In genomic region chr16:1154887-1155331, GRCh38 we compare ENCODE assay signal across 16 cellular contexts. TPM values are rescaled to one million over a fixed set of nuclear protein-coding genes. Genes with fewer than 3 reads are reported as not detected.
DNase-seq lines count a peak whose midpoint lies in the region; ATAC-seq and TF ChIP-seq lines count a peak whose summit lies in the region.
"Had no signal": no experiment of that assay in that cellular context is flagged by ENCODE, and none has a peak within 500 bp of the region (broad histone marks: within the 10 kb centered on the region; RNA-seq: fewer than 3 reads in every experiment).

No MANE protein-coding gene starts in this region.

- no peaks in the 10 kb centered on the region for H3K9me3 Mint-ChIP-seq in chondrocyte (ENCODE audit: low read depth)

- peaks cover 25% of the 10 kb centered on the region in 2 experiments for H3K4me1 ChIP-seq in HCT116 (ENCODE audit: control insufficient read depth in 1 of 2, insufficient read depth in 2 of 2, low read length in 2 of 2)
- peaks cover 9% of the 10 kb centered on the region for H3K4me1 ChIP-seq in mucosa of descending colon (ENCODE audit: low read depth)
- H3K4me1 ChIP-seq in testis, result peaks cover 46% of the 10 kb centered on the region

- H3K36me3 ChIP-seq in HCT116 (ENCODE audit: control insufficient read depth in 1 of 2, insufficient read depth in 2 of 2, low read length in 2 of 2) (no peaks in the 10 kb centered on the region), mucosa of descending colon (ENCODE audit: low read depth) (no peaks in the 10 kb centered on the region), testis (ENCODE audit: low read depth, missing control alignments) (no peaks in the 10 kb centered on the region)
- H3K36me3 ChIP-seq: neutrophil had no signal

- no peak for DNase-seq in HCT116 (ENCODE audit: low read depth, low spot score)
- no peak for DNase-seq in chondrocyte (ENCODE audit: low spot score)
- no peak for DNase-seq in mucosa of descending colon
- DNase-seq in testis, result no peak
- DNase-seq in NCI-H2107 (lab: John Stamatoyannopoulos, UW), result no peak
- no peak for DNase-seq in CD1c-positive myeloid dendritic cell (ENCODE audit: extremely low spot score)
- DNase-seq: activated CD4-positive, alpha-beta T cell treated with anti-CD3 and anti-CD28 coated beads, Interleukin-2, amount 50 U/mL, for 48 hours; kidney; NCI-H2171; stimulated activated CD8-positive, alpha-beta memory T cell treated with anti-CD3 and anti-CD28 coated beads, Interleukin-4, amount 100 ng/mL, for 48 hours; T-helper 17 cell had no signal

- H3K27me3 Mint-ChIP-seq in chondrocyte (ENCODE audit: low read depth), result no peaks in the 10 kb centered on the region

- H4K20me1 ChIP-seq in HCT116 (ENCODE audit: insufficient read depth), result no peaks in the 10 kb centered on the region

- H3K27ac ChIP-seq in HCT116 (ENCODE audit: low read depth, low read length) (peak overlapping the region; percentile 8; the same call in 1 of the 2 replicates), testis (peak overlapping the region; percentile 80 to 83)
- H3K27ac ChIP-seq: neutrophil had no signal

- no peak for TF ChIP-seq RAD21 in HCT116 (IDR thresholded peaks at IDR 0.05; ENCODE audit: low read depth)

- no peaks in the 10 kb centered on the region for H3K9me2 ChIP-seq in HCT116 (ENCODE audit: insufficient read depth)

- peaks cover 30% of the 10 kb centered on the region for H3K4me1 Mint-ChIP-seq in chondrocyte (ENCODE audit: low read depth)
- H3K4me1 Mint-ChIP-seq: T-helper 17 cell had no signal

- ATAC-seq in HCT116 (no peak), mucosa of descending colon (peak; percentile 20), HG03280 (IDR thresholded peaks at IDR 0.05; ENCODE audit: unreplicated experiment) (no peak), HG02938 (IDR thresholded peaks at IDR 0.05; ENCODE audit: unreplicated experiment) (no peak)
- ATAC-seq: T-helper 17 cell had no signal

- CTCF ChIA-PET in HCT116 (lab: Charles Lee), result no interaction called here

- no peak overlapping the region for H2AFZ ChIP-seq in HCT116 (ENCODE audit: low read depth, low read length, poor library complexity, severe bottlenecking)

- POLR2A ChIA-PET in HCT116 (lab: Charles Lee), result no interaction called here

- BruUV-seq in HCT116 (replicated peaks; lab: Mats Ljungman, UMichigan), result no TSS peak

- H3K79me2 ChIP-seq in HCT116 (ENCODE audit: insufficient read depth, low read length), result peaks cover 4% of the 10 kb centered on the region; the same call in 1 of the 2 replicates

- H3K4me3 ChIP-seq in HCT116 (replicated peaks in 1 of 2; ENCODE audit: low read depth in 1 of 2, low read length in 2 of 2), result no peak overlapping the region
- H3K4me3 ChIP-seq in mucosa of descending colon, result no peak overlapping the region
- peak overlapping the region in 1 of 2 donors; percentile 59 for H3K4me3 ChIP-seq in testis

- peak overlapping the region; percentile 77 for H3K27ac Mint-ChIP-seq in chondrocyte (ENCODE audit: unreplicated experiment)
- H3K27ac Mint-ChIP-seq: T-helper 17 cell had no signal

- H3K9me3 ChIP-seq in HCT116 (ENCODE audit: control insufficient read depth in 1 of 2, insufficient read depth in 1 of 2, low read depth in 1 of 2, low read length in 2 of 2) (no peaks in the 10 kb centered on the region), mucosa of descending colon (no peaks in the 10 kb centered on the region), testis (no peaks in the 10 kb centered on the region)
- H3K9me3 ChIP-seq: neutrophil had no signal

- intact Hi-C loops in HCT116 (cut with micrococcal nuclease) (loop anchor here (5.0 kb wide), 1 partner anchor 37 kb away; no protein-coding TSS in a partner anchor), mucosa of descending colon (cut with DNase I, micrococcal nuclease) (no loop called here), testis (cut with DNase I; ENCODE audit: low total_unique reads) (no loop called here)

- RAD21 ChIA-PET in HCT116 (lab: Charles Lee; ENCODE audit: low non-redundant PET in 1 of 2, low total read pairs in 2 of 2, uncharacterized antibody in 2 of 2, unreplicated experiment in 2 of 2), result no interaction called here

- no peak overlapping the region for H3K9ac ChIP-seq in HCT116 (ENCODE audit: low read length)

- H3K36me3 Mint-ChIP-seq in chondrocyte (ENCODE audit: low read depth), result no peaks in the 10 kb centered on the region

- H3K27me3 ChIP-seq in HCT116 (ENCODE audit: insufficient read depth, low read length) (no peaks in the 10 kb centered on the region), testis (no peaks in the 10 kb centered on the region)

- peak overlapping the region; percentile 25; the same call in 1 of the 2 replicates for H3K4me2 ChIP-seq in HCT116 (ENCODE audit: low read length)

- TF ChIP-seq CTCF in HCT116 (IDR thresholded peaks at IDR 0.05 in 2 of 3, conservative IDR thresholded peaks at IDR 0.05 in 1 of 3; ENCODE audit: borderline replicate concordance in 1 of 3, insufficient read depth in 1 of 3, low read depth in 2 of 3, low read length in 2 of 3) (no peak), chondrocyte (IDR thresholded peaks at IDR 0.05) (no peak), mucosa of descending colon (IDR thresholded peaks at IDR 0.05) (no peak), testis (IDR thresholded peaks at IDR 0.05) (no peak)

- TF ChIP-seq POLR2A in HCT116 (IDR thresholded peaks at IDR 0.05; ENCODE audit: borderline replicate concordance, extremely low read depth, insufficient read depth, insufficient read length) (no peak), testis (IDR thresholded peaks at IDR 0.05) (no peak)

- WGBS in testis, 2 donors, result 38 to 64% methylated on average over 7 to 23 of the region's 23 CpGs

- peak overlapping the region; percentile 78 for H3K4me3 Mint-ChIP-seq in chondrocyte (ENCODE audit: unreplicated experiment)

TF ChIP-seq in HCT116, 20 proteins besides CTCF, POLR2A, EP300 and RAD21 (continues in another document):
- TF ChIP-seq CBX3 (IDR thresholded peaks at IDR 0.05; ENCODE audit: low read depth) (no peak), FOSL1 (IDR thresholded peaks at IDR 0.05; ENCODE audit: low read depth) (no peak), YY1 (IDR thresholded peaks at IDR 0.05; ENCODE audit: extremely low read depth, insufficient replicate concordance, low read depth, low read length) (no peak), EZH2phosphoT487 (IDR thresholded peaks at IDR 0.05; ENCODE audit: borderline replicate concordance) (no peak), ZFX (IDR thresholded peaks at IDR 0.05) (no peak), SIN3A (IDR thresholded peaks at IDR 0.05; ENCODE audit: low read depth) (no peak), POLR2AphosphoS5 (IDR thresholded peaks at IDR 0.05; ENCODE audit: low read depth, low read length) (no peak), CEBPB (IDR thresholded peaks at IDR 0.05; ENCODE audit: low read depth) (no peak), ZNF274 (IDR thresholded peaks at IDR 0.05; ENCODE audit: low read depth, low read length) (no peak), SP1 (IDR thresholded peaks at IDR 0.05; ENCODE audit: low read depth) (no peak), EZH2 (IDR thresholded peaks at IDR 0.05) (no peak), SRF (IDR thresholded peaks at IDR 0.05; ENCODE audit: low read depth) (no peak), TCF7L2 (IDR thresholded peaks at IDR 0.05; ENCODE audit: borderline replicate concordance, extremely low read depth, insufficient read depth, insufficient read length) (no peak), EGR1 (IDR thresholded peaks at IDR 0.05; ENCODE audit: low read depth) (no peak)
- TF ChIP-seq, protein P1, sequence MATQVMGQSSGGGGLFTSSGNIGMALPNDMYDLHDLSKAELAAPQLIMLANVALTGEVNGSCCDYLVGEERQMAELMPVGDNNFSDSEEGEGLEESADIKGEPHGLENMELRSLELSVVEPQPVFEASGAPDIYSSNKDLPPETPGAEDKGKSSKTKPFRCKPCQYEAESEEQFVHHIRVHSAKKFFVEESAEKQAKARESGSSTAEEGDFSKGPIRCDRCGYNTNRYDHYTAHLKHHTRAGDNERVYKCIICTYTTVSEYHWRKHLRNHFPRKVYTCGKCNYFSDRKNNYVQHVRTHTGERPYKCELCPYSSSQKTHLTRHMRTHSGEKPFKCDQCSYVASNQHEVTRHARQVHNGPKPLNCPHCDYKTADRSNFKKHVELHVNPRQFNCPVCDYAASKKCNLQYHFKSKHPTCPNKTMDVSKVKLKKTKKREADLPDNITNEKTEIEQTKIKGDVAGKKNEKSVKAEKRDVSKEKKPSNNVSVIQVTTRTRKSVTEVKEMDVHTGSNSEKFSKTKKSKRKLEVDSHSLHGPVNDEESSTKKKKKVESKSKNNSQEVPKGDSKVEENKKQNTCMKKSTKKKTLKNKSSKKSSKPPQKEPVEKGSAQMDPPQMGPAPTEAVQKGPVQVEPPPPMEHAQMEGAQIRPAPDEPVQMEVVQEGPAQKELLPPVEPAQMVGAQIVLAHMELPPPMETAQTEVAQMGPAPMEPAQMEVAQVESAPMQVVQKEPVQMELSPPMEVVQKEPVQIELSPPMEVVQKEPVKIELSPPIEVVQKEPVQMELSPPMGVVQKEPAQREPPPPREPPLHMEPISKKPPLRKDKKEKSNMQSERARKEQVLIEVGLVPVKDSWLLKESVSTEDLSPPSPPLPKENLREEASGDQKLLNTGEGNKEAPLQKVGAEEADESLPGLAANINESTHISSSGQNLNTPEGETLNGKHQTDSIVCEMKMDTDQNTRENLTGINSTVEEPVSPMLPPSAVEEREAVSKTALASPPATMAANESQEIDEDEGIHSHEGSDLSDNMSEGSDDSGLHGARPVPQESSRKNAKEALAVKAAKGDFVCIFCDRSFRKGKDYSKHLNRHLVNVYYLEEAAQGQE (IDR thresholded peaks at IDR 0.05; ENCODE audit: low read depth), result no peak

RNA-seq across cellular contexts. Expression of gene CACNA1H, which starts 2.0 kb away (rescaled TPM):
- total RNA-seq in HCT116 (2021; ENCODE audit: unreplicated experiment) (24.3 TPM), chondrocyte (55.9 to 73.4 TPM (median 73.2 TPM) in 3 replicates), mucosa of descending colon (100 to 1,000 TPM in 1 of 3 donors, 1 to 10 TPM in 2; 6.0 to 160 (median 9.5) TPM), testis (10 to 100 TPM; 55.9 to 69.0 TPM)
- 26.8 and 30.7 TPM in 2 replicates for polyA plus RNA-seq in HCT116 (2012)
- 41.1 TPM for polyA plus RNA-seq in testis (ENCODE audit: insufficient read depth, low read depth, low replicate concordance)
- total RNA-seq: MCF 10A had no signal

RNA-seq across cellular contexts. Expression of gene C1QTNF8, which starts 58.9 kb away (rescaled TPM):
- total RNA-seq in HCT116 (2021; ENCODE audit: unreplicated experiment) (0.27 TPM), chondrocyte (not detected in 3 replicates), mucosa of descending colon (not detected), testis (1 to 10 TPM; 1.3 to 2.7 TPM)
- polyA plus RNA-seq in HCT116 (2012), result 0.09 and 0.16 TPM in 2 replicates
- not detected for polyA plus RNA-seq in testis (ENCODE audit: insufficient read depth, low read depth, low replicate concordance)
- total RNA-seq: cardiac septum, kidney, MCF 10A, T-helper 17 cell had no signal
